In the genomic region with DNA sequence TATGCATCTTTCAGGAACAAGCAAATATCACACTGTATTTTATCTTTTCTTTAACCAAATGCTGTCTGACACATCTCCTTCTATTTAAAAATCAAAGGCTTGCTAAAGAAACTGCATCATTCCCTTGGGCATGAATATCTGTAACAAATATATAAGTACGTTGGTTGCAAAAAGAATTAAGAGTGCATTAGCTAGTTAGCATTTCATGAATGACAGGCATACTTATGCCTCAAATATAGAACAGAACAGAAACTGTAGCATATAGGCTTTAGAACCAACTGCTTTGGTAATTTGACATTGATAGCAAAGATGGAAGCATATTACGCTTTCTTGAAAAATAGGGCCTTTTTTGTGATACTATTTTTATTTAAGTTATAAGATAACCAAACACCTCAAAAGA, we compare ENCODE assay signal across 23 cellular contexts.
"Had no signal": no experiment of that assay in that cellular context is flagged by ENCODE, and none has a peak within 500 bp of the region (broad histone marks: within the 10 kb centered on the region; RNA-seq: fewer than 3 reads in every experiment).

No MANE protein-coding gene starts in this region.

- H3K27ac ChIP-seq: colonic mucosa, coronary artery, dorsolateral prefrontal cortex, epithelial cell of prostate, esophagus muscularis mucosa, esophagus squamous epithelium, foreskin keratinocyte, gastrocnemius medialis, gastroesophageal sphincter, heart left ventricle, heart right ventricle had no signal

- DNase-seq: colonic mucosa; cortex of kidney; dermis blood vessel endothelial cell; dorsolateral prefrontal cortex; effector CD4-positive, alpha-beta T cell; effector CD8-positive, alpha-beta T cell; effector memory CD4-positive, alpha-beta T cell; effector memory CD8-positive, alpha-beta T cell; endodermal cell; erythroblast; esophagus squamous epithelium; foreskin fibroblast; foreskin keratinocyte; foreskin melanocyte; gastrocnemius medialis; glutamatergic neuron; head of caudate nucleus; heart left ventricle; heart right ventricle had no signal

- H3K4me3 ChIP-seq: colonic mucosa, coronary artery, dorsolateral prefrontal cortex, esophagus muscularis mucosa, esophagus squamous epithelium, gastrocnemius medialis, gastroesophageal sphincter, heart left ventricle, heart right ventricle had no signal

- H3K36me3 ChIP-seq: colonic mucosa, esophagus muscularis mucosa, esophagus squamous epithelium, gastrocnemius medialis, gastroesophageal sphincter, heart left ventricle, heart right ventricle had no signal

- H3K9me3 ChIP-seq: colonic mucosa, esophagus muscularis mucosa, esophagus squamous epithelium, gastrocnemius medialis, gastroesophageal sphincter had no signal

- H3K27me3 ChIP-seq: colonic mucosa, dorsolateral prefrontal cortex, esophagus muscularis mucosa, esophagus squamous epithelium, foreskin keratinocyte, gastrocnemius medialis, gastroesophageal sphincter, heart left ventricle, heart right ventricle had no signal
